ENCODE assay signal across 9 cellular contexts in genomic region chr20:38221041-38221589, GRCh38. TPM values are rescaled to one million over a fixed set of nuclear protein-coding genes. Genes with fewer than 3 reads are reported as not detected.
DNase-seq lines count a peak whose midpoint lies in the region; ATAC-seq and TF ChIP-seq lines count a peak whose summit lies in the region.
"Had no signal": no experiment of that assay in that cellular context is flagged by ENCODE, and none has a peak within 500 bp of the region (broad histone marks: within the 10 kb centered on the region; RNA-seq: fewer than 3 reads in every experiment).

No MANE protein-coding gene starts in this region.

- H3K9me3 Mint-ChIP-seq in activated CD4-positive, alpha-beta T cell treated with anti-CD3 and anti-CD28 coated beads for 36 hours (ENCODE audit: low read depth): no peaks in the 10 kb centered on the region

- no peaks in the 10 kb centered on the region for H3K27me3 ChIP-seq in left lung

- intact Hi-C loops in activated CD4-positive, alpha-beta T cell treated with anti-CD3 and anti-CD28 coated beads for 36 hours (cut with DNase I, micrococcal nuclease): loop anchor here (1.0 to 5.0 kb wide), 6 partner anchors 54 to 657 kb away; partner anchors contain the start of gene TGM2 (in 1 of the 2)
- intact Hi-C loops in left lung (cut with DNase I): loop anchor here in 1 of 2 donors (5.0 to 10.0 kb wide), 2 partner anchors 164 to 656 kb away; no protein-coding TSS in a partner anchor

- H3K36me3 ChIP-seq in left lung: no peaks in the 10 kb centered on the region

- H3K9me3 ChIP-seq in left lung: no peaks in the 10 kb centered on the region

- CTCF ChIA-PET in activated CD4-positive, alpha-beta T cell treated with anti-CD3 and anti-CD28 coated beads for 36 hours (lab: Charles Lee): interaction anchor here (0.6 to 6.5 kb wide), 58 partner anchors 9 to 703 kb away, joined by 3 to 62 read pairs (median 4); partner anchors contain the start of gene TGM2

- H3K27me3 Mint-ChIP-seq in activated CD4-positive, alpha-beta T cell treated with anti-CD3 and anti-CD28 coated beads for 36 hours: peaks cover 2% of the 10 kb centered on the region

- peak; percentile 43 to 44 for DNase-seq in NOMO-1 (lab: John Stamatoyannopoulos, UW; ENCODE audit: unreplicated experiment in 2 of 2)
- DNase-seq in NOMO-1 treated with dmso at 0.1 percent for 144 hours (lab: John Stamatoyannopoulos, UW; ENCODE audit: unreplicated experiment): no peak
- DNase-seq in NCI-H2107 treated with DMSO at 0.1 percent for 48 hours (lab: John Stamatoyannopoulos, UW; ENCODE audit: unreplicated experiment): peak; percentile 28
- DNase-seq in activated CD4-positive, alpha-beta T cell treated with anti-CD3 and anti-CD28 coated beads for 36 hours: peak; percentile 83
- peak; percentile 27 for DNase-seq in cerebellum (ENCODE audit: low spot score)
- peak; percentile 75 to 91 for DNase-seq in left lung
- peak; percentile 37 to 69 (median 44) for DNase-seq in stimulated activated CD4-positive, alpha-beta T cell treated with anti-CD3 and anti-CD28 coated beads, TNF-alpha, amount 100 ng/mL, for 24 hours (ENCODE audit: low read depth in 3 of 3)

- no peak overlapping the region for H3K4me3 ChIP-seq in left lung

- TF ChIP-seq CTCF in left lung (IDR thresholded peaks at IDR 0.05): peak; percentile 88 to 92

- POLR2A ChIA-PET in activated CD4-positive, alpha-beta T cell treated with anti-CD3 and anti-CD28 coated beads for 36 hours (lab: Charles Lee): no interaction called here

- no peaks in the 10 kb centered on the region for H3K4me1 Mint-ChIP-seq in activated CD4-positive, alpha-beta T cell treated with anti-CD3 and anti-CD28 coated beads for 36 hours

- no peak overlapping the region for H3K27ac ChIP-seq in left lung

- peaks cover 2 to 7% of the 10 kb centered on the region in 2 donors for H3K4me1 ChIP-seq in left lung

- no peak overlapping the region for H3K27ac Mint-ChIP-seq in activated CD4-positive, alpha-beta T cell treated with anti-CD3 and anti-CD28 coated beads for 36 hours

- H3K4me3 Mint-ChIP-seq in activated CD4-positive, alpha-beta T cell treated with anti-CD3 and anti-CD28 coated beads for 36 hours: no peak overlapping the region

- H3K36me3 Mint-ChIP-seq in activated CD4-positive, alpha-beta T cell treated with anti-CD3 and anti-CD28 coated beads for 36 hours (ENCODE audit: low read depth): no peaks in the 10 kb centered on the region

- ATAC-seq in activated CD4-positive, alpha-beta T cell treated with anti-CD3 and anti-CD28 coated beads for 36 hours: peak; percentile 83
- ATAC-seq in left lung (peak; percentile 86), GM19395 (IDR thresholded peaks at IDR 0.05; ENCODE audit: unreplicated experiment) (no peak)

RNA-seq across cellular contexts. Expression of gene KIAA1755, which starts 39.4 kb away (rescaled TPM):
- total RNA-seq in activated CD4-positive, alpha-beta T cell treated with anti-CD3 and anti-CD28 coated beads for 36 hours: not detected
- total RNA-seq in cerebellum: 5.6 TPM
- 1 to 10 TPM; 2.6 TPM for total RNA-seq in left lung
- total RNA-seq: renal cortical epithelial cell had no signal

RNA-seq across cellular contexts. Expression of gene TGM2, which starts 56.0 kb away (rescaled TPM):
- total RNA-seq in activated CD4-positive, alpha-beta T cell treated with anti-CD3 and anti-CD28 coated beads for 36 hours: under 1 TPM; 0.04 to 0.09 TPM
- total RNA-seq in cerebellum (10.8 TPM), left lung (100 to 1,000 TPM; 174 to 391 TPM)

Comparison
In these comparisons a context has a peak if more than half of its experiments do, and no peak if none do; other contexts are left out.
1. RNA of gene TGM2, which starts 56.0 kb away (total RNA-seq): 174 to 391 TPM in left lung; 10.8 TPM in cerebellum (single experiment) and 0.04 to 0.09 TPM in activated CD4-positive, alpha-beta T cell treated with anti-CD3 and anti-CD28 coated beads for 36 hours; every median in the first group is over 10 times any median in the second.